Comparison of ENCODE assay signal across 11 cellular contexts in genomic region chr14:68401320-68401719, GRCh38.
DNase-seq lines count a peak whose midpoint lies in the region; ATAC-seq, FAIRE-seq and TF ChIP-seq lines count a peak whose summit lies in the region.
"Had no signal": no experiment of that assay in that cellular context is flagged by ENCODE, and none has a peak within 500 bp of the region (broad histone marks: within the 10 kb centered on the region; RNA-seq: fewer than 3 reads in every experiment).

No MANE protein-coding gene starts in this region.

- H4K91ac ChIP-seq in IMR-90 (ENCODE audit: insufficient read depth, low read depth, low read length): 0 out of 2 replicates have a peak overlapping the region, but pooled peaks have one; percentile 17

- in situ Hi-C loops in IMR-90 (cut with MboI; ENCODE audit: low sequenced_read_pairs): no loop called here

- intact Hi-C loops in IMR-90 (cut with micrococcal nuclease): no loop called here

- H3K27ac ChIP-seq in IMR-90 (ENCODE audit: insufficient read depth, low read length) (no peak overlapping the region), skin epidermis (peak overlapping the region in 11 of 21 experiments; percentile 3 to 75 (median 46))

- H4K5ac ChIP-seq in IMR-90 (ENCODE audit: low read depth, low read length): no peak overlapping the region

- no peak overlapping the region for H3K18ac ChIP-seq in IMR-90 (ENCODE audit: low read depth, low read length)

- H2BK120ac ChIP-seq in IMR-90 (ENCODE audit: low read depth, low read length): peak overlapping the region; percentile 48

- no peaks in the 10 kb centered on the region for H3K9me3 ChIP-seq in IMR-90 (ENCODE audit: control insufficient read depth, insufficient read depth, low read length)

- no peak for TF ChIP-seq POLR2A in IMR-90 (IDR thresholded peaks at IDR 0.05; ENCODE audit: low read depth, low read length)

- WGBS in IMR-90 (ENCODE audit: extremely low coverage in 2 of 2, insufficient read length in 1 of 2), 2 experiments: no CpG with 5 or more reads among the region's 3 CpGs

- no peak overlapping the region for H2AK9ac ChIP-seq in IMR-90 (replicated peaks; ENCODE audit: low read depth, low read length, poor library complexity)

- H3K4me2 ChIP-seq in IMR-90 (ENCODE audit: low read depth, low read length): no peak overlapping the region

- no TSS peak for BruUV-seq in IMR-90 (replicated peaks; lab: Mats Ljungman, UMichigan)

- H2BK15ac ChIP-seq in IMR-90 (ENCODE audit: low read depth, low read length): peak overlapping the region; percentile 13; the same call in 1 of the 3 replicates

- no peak for TF ChIP-seq RAD21 in IMR-90 (IDR thresholded peaks at IDR 0.05; ENCODE audit: low read length)

- peak overlapping the region; percentile 53; the same call in 1 of the 2 replicates for H3K14ac ChIP-seq in IMR-90 (replicated peaks; ENCODE audit: low read depth, low read length)

- no peak overlapping the region for H3K9ac ChIP-seq in IMR-90 (ENCODE audit: low read depth, low read length)

- TF ChIP-seq CTCF in IMR-90 (conservative IDR thresholded peaks at IDR 0.05; ENCODE audit: low read depth, low read length) (no peak), bronchial epithelial cell (IDR thresholded peaks at IDR 0.05; ENCODE audit: insufficient read depth, low read length, severe bottlenecking) (no peak)

- dilution Hi-C loops in IMR-90 (cut with HindIII; ENCODE audit: low sequenced_read_pairs, unreplicated experiment): no loop called here

- H4K8ac ChIP-seq in IMR-90 (ENCODE audit: low read depth in 2 of 2, low read length in 2 of 2): peak overlapping the region in 1 of 2 experiments; percentile 44; a peak in 1 of 4 replicates

- CTCF ChIA-PET in IMR-90 (lab: Yijun Ruan, JAX): no interaction called here

- FAIRE-seq in bronchial epithelial cell (lab: Jason Lieb, UNC): peak; percentile 47

- no peak overlapping the region for H3K4me3 ChIP-seq in IMR-90 (ENCODE audit: insufficient read depth, low read depth, low read length)
- no peak overlapping the region for H3K4me3 ChIP-seq in bronchial epithelial cell (ENCODE audit: low read depth, low read length)
- no peak overlapping the region for H3K4me3 ChIP-seq in skin epidermis

- POLR2A ChIA-PET in IMR-90 (lab: Charles Lee; ENCODE audit: unreplicated experiment): no interaction called here

- peak overlapping the region; percentile 50; the same call in 1 of the 2 replicates for H2BK20ac ChIP-seq in IMR-90 (ENCODE audit: low read depth, low read length)

- H3K79me1 ChIP-seq in IMR-90 (ENCODE audit: low read depth in 1 of 2, low read length in 2 of 2): peaks cover 0 to 7% of the 10 kb centered on the region in 2 experiments; a peak in 1 of 4 replicates

- peak overlapping the region; percentile 1 for H3K4ac ChIP-seq in IMR-90 (ENCODE audit: low read depth, low read length)

- H3K23ac ChIP-seq in IMR-90 (ENCODE audit: low read depth, low read length): no peak overlapping the region

- H3K9me1 ChIP-seq in IMR-90 (ENCODE audit: insufficient read depth, low read length): peaks cover 23% of the 10 kb centered on the region

- H2BK5ac ChIP-seq in IMR-90 (ENCODE audit: low read depth, low read length, poor library complexity, severe bottlenecking): no peak overlapping the region

- H3K56ac ChIP-seq in IMR-90 (ENCODE audit: extremely low read depth, insufficient read depth, low read length): no peak overlapping the region

- H4K20me1 ChIP-seq in IMR-90 (ENCODE audit: insufficient read depth, low read length): no peaks in the 10 kb centered on the region

- DNase-seq in IMR-90 (peak; percentile 34), bronchial epithelial cell (ENCODE audit: low read depth) (peak; percentile 86), NCI-H128 (lab: John Stamatoyannopoulos, UW; ENCODE audit: unreplicated experiment) (no peak), occipital lobe (lab: John Stamatoyannopoulos, UW) (no peak)
- no peak for DNase-seq in activated naive CD4-positive, alpha-beta T cell (lab: John Stamatoyannopoulos, UW)
- DNase-seq: cerebellar nuclear complex, NCI-H524 treated with DMSO at 0.1 percent for 48 hours, T-helper 2 cell had no signal

- peak overlapping the region; percentile 22; the same call in 1 of the 2 replicates for H2AK5ac ChIP-seq in IMR-90 (ENCODE audit: low read depth, low read length)

- H3K36me3 ChIP-seq in IMR-90 (ENCODE audit: control insufficient read depth, insufficient read depth, low read length) (no peaks in the 10 kb centered on the region), bronchial epithelial cell (ENCODE audit: control insufficient read depth, insufficient read depth, low read length) (no peaks in the 10 kb centered on the region)

- H3K27me3 ChIP-seq in IMR-90 (ENCODE audit: control insufficient read depth, insufficient read depth, low read length) (no peaks in the 10 kb centered on the region), bronchial epithelial cell (ENCODE audit: control insufficient read depth, insufficient read depth, low read length) (no peaks in the 10 kb centered on the region)

- ATAC-seq in GM18861 (IDR thresholded peaks at IDR 0.05; ENCODE audit: unreplicated experiment) (peak; percentile 6), IMR-90 (ENCODE audit: low read depth) (peak; percentile 32), HG03565 (IDR thresholded peaks at IDR 0.05; ENCODE audit: unreplicated experiment) (no peak)

- H3K4me1 ChIP-seq in IMR-90 (ENCODE audit: control insufficient read depth, insufficient read depth, low read length): peaks cover 34% of the 10 kb centered on the region

- H2AFZ ChIP-seq in IMR-90 (replicated peaks; ENCODE audit: low read length, poor library complexity): no peak overlapping the region

TF ChIP-seq in IMR-90, 13 proteins besides CTCF, POLR2A, EP300 and RAD21:
- TF ChIP-seq CEBPB (IDR thresholded peaks at IDR 0.05; ENCODE audit: low read depth, low read length) (peak; percentile 77), NFE2L2 (IDR thresholded peaks at IDR 0.05; ENCODE audit: low read depth, low read length) (no peak)

Comparison
In these comparisons a context has a peak if more than half of its experiments do, and no peak if none do; other contexts are left out.
1. DNase-seq: peak in IMR-90 (single experiment) and bronchial epithelial cell (single experiment); none in NCI-H128 (single experiment), activated naive CD4-positive, alpha-beta T cell (0 of 4) and occipital lobe (single experiment).